16 cellular contexts compared by ENCODE assay signal in genomic region chr10:71695502-71696476, GRCh38. TPM values are rescaled to one million over a fixed set of nuclear protein-coding genes. Genes with fewer than 3 reads are reported as not detected.
DNase-seq lines count a peak whose midpoint lies in the region; ATAC-seq and TF ChIP-seq lines count a peak whose summit lies in the region.
"Had no signal": no experiment of that assay in that cellular context is flagged by ENCODE, and none has a peak within 500 bp of the region (broad histone marks: within the 10 kb centered on the region; RNA-seq: fewer than 3 reads in every experiment).

No MANE protein-coding gene starts in this region.

- no peak overlapping the region for H2AFZ ChIP-seq in OCI-LY7 (ENCODE audit: low read length)

- BruUV-seq in OCI-LY7 (replicated peaks; lab: Mats Ljungman, UMichigan), result no TSS peak

- H3K27ac ChIP-seq in heart right ventricle (peak overlapping the region in 7 of 10 donors; percentile 76 to 88 (median 85)), OCI-LY7 (ENCODE audit: low read depth, low read length, poor library complexity, severe bottlenecking) (peak overlapping the region; percentile 56), upper lobe of left lung (peak overlapping the region; percentile 69 to 83 (median 75))
- H3K27ac ChIP-seq: A549, prostate gland, RWPE1 had no signal

- H3K4me3 ChIP-seq in heart right ventricle (no peak overlapping the region), OCI-LY7 (ENCODE audit: low read depth, low read length, poor library complexity, severe bottlenecking) (no peak overlapping the region), upper lobe of left lung (no peak overlapping the region)
- H3K4me3 ChIP-seq: A549, lung, prostate gland had no signal

- intact Hi-C loops in heart right ventricle (cut with DNase I), result loop anchor here in 3 of 10 donors (5.0 to 10.0 kb wide), 3 partner anchors 33 to 298 kb away; partner anchors contain the start of gene CDH23 (in 1 of the 3)
- intact Hi-C loops in left ventricle myocardium superior (cut with micrococcal nuclease), result no loop called here
- intact Hi-C loops in OCI-LY7 (cut with micrococcal nuclease; ENCODE audit: unreplicated experiment), result loop anchor here (1.0 to 5.0 kb wide), 4 partner anchors 33 to 381 kb away; no protein-coding TSS in a partner anchor

- ATAC-seq in heart right ventricle (no peak), left ventricle myocardium superior (no peak), left lobe of liver (peak; percentile 36), upper lobe of left lung (ENCODE audit: low FRiP score in 2 of 2) (peak; percentile 6 to 42)

- POLR2A ChIA-PET in OCI-LY7 (lab: Charles Lee), result interaction anchor here (0.5 to 1.6 kb wide), 4 partner anchors 12 to 319 kb away, joined by 3 to 4 read pairs (median 3); no protein-coding TSS in a partner anchor

- H3K9me2 ChIP-seq in OCI-LY7 (ENCODE audit: insufficient read depth, low read length), result no peaks in the 10 kb centered on the region

- H4K20me1 ChIP-seq in OCI-LY7 (ENCODE audit: insufficient read depth, low read length), result no peaks in the 10 kb centered on the region

- CTCF ChIA-PET in OCI-LY7 (lab: Charles Lee; ENCODE audit: unreplicated experiment), result interaction anchor here (1.0 to 1.5 kb wide), 4 partner anchors 11 to 78 kb away, joined by 3 to 4 read pairs (median 3); partner anchors contain the start of gene VSIR

- peaks cover 0 to 58% (median 51%) of the 10 kb centered on the region in 9 donors for H3K4me1 ChIP-seq in heart right ventricle
- peaks cover 46% of the 10 kb centered on the region for H3K4me1 ChIP-seq in OCI-LY7 (ENCODE audit: insufficient read depth, low read length, poor library complexity, severe bottlenecking)
- peaks cover 33 to 49% (median 40%) of the 10 kb centered on the region in 4 donors for H3K4me1 ChIP-seq in upper lobe of left lung
- H3K4me1 ChIP-seq: BE2C, prostate gland had no signal

- no peak for TF ChIP-seq EP300 in upper lobe of left lung (IDR thresholded peaks at IDR 0.05)

- H3K36me3 ChIP-seq in heart right ventricle, result peaks cover 0 to 7% (median 0%) of the 10 kb centered on the region in 9 donors
- H3K36me3 ChIP-seq in OCI-LY7 (ENCODE audit: insufficient read depth, low read length), result no peaks in the 10 kb centered on the region
- no peaks in the 10 kb centered on the region for H3K36me3 ChIP-seq in upper lobe of left lung
- H3K36me3 ChIP-seq: BE2C, prostate gland had no signal

- no peak for TF ChIP-seq POLR2A in upper lobe of left lung (IDR thresholded peaks at IDR 0.05)

- no peaks in the 10 kb centered on the region for H3K27me3 ChIP-seq in heart right ventricle
- no peaks in the 10 kb centered on the region for H3K27me3 ChIP-seq in upper lobe of left lung
- H3K27me3 ChIP-seq: BE2C had no signal

- no peaks in the 10 kb centered on the region for H3K79me2 ChIP-seq in OCI-LY7 (ENCODE audit: insufficient read depth, low read depth, low read length)

- peak overlapping the region; percentile 69 for H3K4me2 ChIP-seq in OCI-LY7 (ENCODE audit: low read length)
- H3K4me2 ChIP-seq: A549 had no signal

- WGBS in heart right ventricle, 2 donors, result 87 to 89% methylated on average over 14 of the region's 14 CpGs
- WGBS in upper lobe of left lung, 2 donors, result 73 to 79% methylated on average over 2 to 14 of the region's 14 CpGs

- DNase-seq in heart right ventricle (no peak), left ventricle myocardium superior (no peak), OCI-LY7 (ENCODE audit: low spot score) (no peak), left lobe of liver (ENCODE audit: low spot score) (no peak), upper lobe of left lung (peak in 1 of 2 donors; percentile 40), NCI-H2171 treated with DMSO at 0.1 percent for 48 hours (lab: John Stamatoyannopoulos, UW) (no peak), HT-29 (ENCODE audit: low spot score) (no peak), superior temporal gyrus (ENCODE audit: extremely low spot score) (no peak)
- DNase-seq: NCI-H1048 had no signal

- H3K9me3 ChIP-seq in heart right ventricle (peaks cover 0 to 10% (median 4%) of the 10 kb centered on the region in 11 donors), OCI-LY7 (ENCODE audit: low read length) (0 out of 2 replicates have a peak, but pooled peaks cover 3% of the 10 kb centered on the region), upper lobe of left lung (no peaks in the 10 kb centered on the region)
- H3K9me3 ChIP-seq: A549, BE2C, prostate gland had no signal

- no peak for TF ChIP-seq CTCF in heart right ventricle (IDR thresholded peaks at IDR 0.05)
- no peak for TF ChIP-seq CTCF in OCI-LY7 (conservative IDR thresholded peaks at IDR 0.05; ENCODE audit: low read length)
- TF ChIP-seq CTCF in upper lobe of left lung (IDR thresholded peaks at IDR 0.05), result no peak

RNA-seq across cellular contexts. Expression of gene C10orf105, which starts 23.8 kb away (rescaled TPM):
- total RNA-seq in heart right ventricle (under 1 TPM in 5 of 10 donors, not detected in 5; 0.05 to 0.16 (median 0.07) TPM), left ventricle myocardium superior (0.07 TPM), OCI-LY7 (2022) (0.09 and 0.15 TPM in 2 replicates), left lobe of liver (not detected), upper lobe of left lung (1 to 10 TPM in 1 of 6 donors, under 1 TPM in 4, not detected in 1; 0.15 to 1.0 (median 0.44) TPM)
- polyA plus RNA-seq in heart right ventricle, result under 1 TPM; 0.03 to 0.15 TPM
- 0.09 TPM in 1 of 2 replicates, not detected in the other for total RNA-seq in OCI-LY7 (2014; rRNA removed; shearing (Covaris generic))
- total RNA-seq in HT-29 (2014; rRNA removed; shearing (Covaris generic)), result 0.20 TPM in 1 of 2 replicates, not detected in the other
- total RNA-seq: Calu3 had no signal
- polyA plus RNA-seq: A549, aorta had no signal

Comparison
In these comparisons a context has a peak if more than half of its experiments do, and no peak if none do; other contexts are left out.
1. ATAC-seq: peak in left lobe of liver (single experiment) and upper lobe of left lung (2 of 2); none in heart right ventricle (0 of 8) and left ventricle myocardium superior (single experiment).
2. Peak in every context shown above with its lines, with median percentiles within 50 percentile points of each other: H3K27ac ChIP-seq.